Comparison of ENCODE assay signal across 20 cellular contexts in genomic region chr7:70588610-70589009, GRCh38.
DNase-seq lines count a peak whose midpoint lies in the region; ATAC-seq and TF ChIP-seq lines count a peak whose summit lies in the region.
"Had no signal": no experiment of that assay in that cellular context is flagged by ENCODE, and none has a peak within 500 bp of the region (broad histone marks: within the 10 kb centered on the region; RNA-seq: fewer than 3 reads in every experiment).

No MANE protein-coding gene starts in this region.

- in situ Hi-C loops in astrocyte of the spinal cord (cut with HindIII; ENCODE audit: low sequenced_read_pairs): no loop called here

- no peak overlapping the region for H3K9ac ChIP-seq in HUES48 (ENCODE audit: low read depth, low read length)
- no peak overlapping the region for H3K9ac ChIP-seq in iPS-20b (ENCODE audit: low read depth, low read length)
- no peak overlapping the region for H3K9ac ChIP-seq in neuronal stem cell (ENCODE audit: low read depth, low read length, poor library complexity)

- no peak overlapping the region for H3K23ac ChIP-seq in neuronal stem cell (ENCODE audit: low read depth, low read length, poor library complexity)

- no peak overlapping the region for H3K4me3 ChIP-seq in HUES48 (ENCODE audit: low read depth, low read length)
- no peak overlapping the region for H3K4me3 ChIP-seq in astrocyte of the spinal cord (ENCODE audit: low read depth, low read length)
- peak overlapping the region; percentile 1; the same call in 1 of the 2 replicates for H3K4me3 ChIP-seq in iPS-20b (ENCODE audit: low read length)
- peak overlapping the region in 1 of 2 donors; percentile 35 for H3K4me3 ChIP-seq in neuronal stem cell (ENCODE audit: low read length in 2 of 2)
- H3K4me3 ChIP-seq: A549, SK-N-MC had no signal

- no peak overlapping the region for H3K4me2 ChIP-seq in neuronal stem cell (ENCODE audit: insufficient read depth, low read length, poor library complexity, severe bottlenecking)
- H3K4me2 ChIP-seq: A549 had no signal

- no peak overlapping the region for H2AK5ac ChIP-seq in neuronal stem cell (ENCODE audit: low read depth, low read length)

- H3K36me3 ChIP-seq in HUES48 (ENCODE audit: control insufficient read depth, insufficient read depth, low read length) (no peaks in the 10 kb centered on the region), iPS-20b (ENCODE audit: insufficient read depth, low read depth, low read length) (no peaks in the 10 kb centered on the region), neuronal stem cell (replicated peaks in 1 of 2; ENCODE audit: control insufficient read depth in 2 of 2, insufficient read depth in 2 of 2, low read length in 2 of 2) (no peaks in the 10 kb centered on the region)

- no peak overlapping the region for H3K4ac ChIP-seq in neuronal stem cell (ENCODE audit: low read length)

- no peak overlapping the region for H3K14ac ChIP-seq in neuronal stem cell (ENCODE audit: low read length)

- peak; percentile 17 for TF ChIP-seq CTCF in astrocyte of the spinal cord (IDR thresholded peaks at IDR 0.05; ENCODE audit: low read depth, low read length)

- no peak overlapping the region for H4K8ac ChIP-seq in neuronal stem cell (ENCODE audit: low read depth, low read length)

- peak overlapping the region; percentile 68 for H2AFZ ChIP-seq in neuronal stem cell (ENCODE audit: low read length)

- 0 out of 2 replicates have a peak, but pooled peaks cover 3% of the 10 kb centered on the region for H3K27me3 ChIP-seq in HUES48 (ENCODE audit: control insufficient read depth, insufficient read depth, low read length)
- H3K27me3 ChIP-seq in iPS-20b (ENCODE audit: insufficient read depth, low read length): peaks cover 17% of the 10 kb centered on the region
- peaks cover 0 to 8% (median under 1%) of the 10 kb centered on the region in 3 experiments for H3K27me3 ChIP-seq in neuronal stem cell (ENCODE audit: control insufficient read depth in 3 of 3, insufficient read depth in 3 of 3, low read depth in 1 of 3, low read length in 3 of 3)

- no peaks in the 10 kb centered on the region for H3K4me1 Mint-ChIP-seq in activated CD8-positive, alpha-beta T cell treated with anti-CD3 and anti-CD28 coated beads, Interleukin-2, amount 10 ng/mL, durations not matched to agents 7 days and 5 days (ENCODE audit: low read depth)

- no peak overlapping the region for H2BK120ac ChIP-seq in neuronal stem cell (ENCODE audit: low read depth, low read length)

- WGBS in neuronal stem cell (ENCODE audit: extremely low coverage in 2 of 2, insufficient read length in 2 of 2, insufficient replicate concordance in 1 of 2), 2 donors: no CpG with 5 or more reads among the region's 5 CpGs

- H3K9me3 ChIP-seq in HUES48 (ENCODE audit: control insufficient read depth, insufficient read depth, low read length) (no peaks in the 10 kb centered on the region), iPS-20b (ENCODE audit: insufficient read depth, low read depth, low read length) (no peaks in the 10 kb centered on the region), neuronal stem cell (replicated peaks in 1 of 2; ENCODE audit: control insufficient read depth in 2 of 2, insufficient read depth in 1 of 2, low read depth in 1 of 2, low read length in 2 of 2) (no peaks in the 10 kb centered on the region)
- H3K9me3 ChIP-seq: A549 had no signal

- H3K27ac ChIP-seq in HUES48 (ENCODE audit: low read depth, low read length) (peak overlapping the region; percentile 34), iPS-20b (ENCODE audit: low read length) (no peak overlapping the region), neuronal stem cell (replicated peaks; ENCODE audit: low read length) (no peak overlapping the region)
- H3K27ac ChIP-seq: A549, HL-60, SK-N-MC had no signal

- POLR2A ChIA-PET in activated CD8-positive, alpha-beta T cell treated with anti-CD3 and anti-CD28 coated beads, Interleukin-2, amount 10 ng/mL, durations not matched to agents 7 days and 5 days (lab: Charles Lee): no interaction called here

- H3K18ac ChIP-seq in neuronal stem cell (ENCODE audit: low read length): no peak overlapping the region

- H2BK12ac ChIP-seq in neuronal stem cell (ENCODE audit: low read length): no peak overlapping the region

- H3K79me1 ChIP-seq in neuronal stem cell (ENCODE audit: low read depth, low read length): no peaks in the 10 kb centered on the region

- H2BK15ac ChIP-seq in neuronal stem cell (ENCODE audit: low read length): no peak overlapping the region

- no peak overlapping the region for H4K91ac ChIP-seq in neuronal stem cell (ENCODE audit: low read depth, low read length, poor library complexity)

- no peak overlapping the region for H3K4me3 Mint-ChIP-seq in activated CD8-positive, alpha-beta T cell treated with anti-CD3 and anti-CD28 coated beads, Interleukin-2, amount 10 ng/mL, durations not matched to agents 7 days and 5 days
- H3K4me3 Mint-ChIP-seq: CD4-positive, alpha-beta memory T cell had no signal

- H3K36me3 Mint-ChIP-seq in activated CD8-positive, alpha-beta T cell treated with anti-CD3 and anti-CD28 coated beads, Interleukin-2, amount 10 ng/mL, durations not matched to agents 7 days and 5 days (ENCODE audit: low read depth): no peaks in the 10 kb centered on the region
- H3K36me3 Mint-ChIP-seq: CD4-positive, alpha-beta memory T cell had no signal

- H3K4me1 ChIP-seq in HUES48 (ENCODE audit: control insufficient read depth, insufficient read depth, low read length): peaks cover 51% of the 10 kb centered on the region
- peaks cover 37% of the 10 kb centered on the region for H3K4me1 ChIP-seq in iPS-20b (ENCODE audit: insufficient read depth, low read length)
- H3K4me1 ChIP-seq in neuronal stem cell (ENCODE audit: control insufficient read depth in 2 of 2, insufficient read depth in 1 of 2, low read depth in 1 of 2, low read length in 2 of 2): peaks cover 7 to 33% of the 10 kb centered on the region in 2 donors
- H3K4me1 ChIP-seq: A549 had no signal

- ATAC-seq in activated CD8-positive, alpha-beta T cell treated with anti-CD3 and anti-CD28 coated beads, Interleukin-2, amount 10 ng/mL, durations not matched to agents 7 days and 5 days: no peak
- ATAC-seq: A549 had no signal

- CTCF ChIA-PET in activated CD8-positive, alpha-beta T cell treated with anti-CD3 and anti-CD28 coated beads, Interleukin-2, amount 10 ng/mL, durations not matched to agents 7 days and 5 days (lab: Charles Lee): no interaction called here

- H3K27ac Mint-ChIP-seq in activated CD8-positive, alpha-beta T cell treated with anti-CD3 and anti-CD28 coated beads, Interleukin-2, amount 10 ng/mL, durations not matched to agents 7 days and 5 days: no peak overlapping the region

- no peaks in the 10 kb centered on the region for H3K9me3 Mint-ChIP-seq in activated CD8-positive, alpha-beta T cell treated with anti-CD3 and anti-CD28 coated beads, Interleukin-2, amount 10 ng/mL, durations not matched to agents 7 days and 5 days (ENCODE audit: insufficient read depth)

- no peaks in the 10 kb centered on the region for H3K27me3 Mint-ChIP-seq in activated CD8-positive, alpha-beta T cell treated with anti-CD3 and anti-CD28 coated beads, Interleukin-2, amount 10 ng/mL, durations not matched to agents 7 days and 5 days (ENCODE audit: low read depth)

- DNase-seq in astrocyte of the spinal cord (ENCODE audit: low read depth, low spot score): no peak
- DNase-seq in neuronal stem cell (ENCODE audit: low spot score): no peak
- no peak for DNase-seq in NCI-H1048 (lab: John Stamatoyannopoulos, UW)
- no peak for DNase-seq in stimulated activated CD4-positive, alpha-beta T cell treated with anti-CD3 and anti-CD28 coated beads, Interleukin-4, amount 100 ng/mL, for 4 hours
- no peak for DNase-seq in activated CD8-positive, alpha-beta T cell treated with anti-CD3 and anti-CD28 coated beads, Interleukin-2, amount 10 ng/mL, durations not matched to agents 7 days and 5 days
- DNase-seq: C1 segment of cervical spinal cord; CD4-positive, alpha-beta memory T cell; COR-L47; DMS53; NCI-H1092 treated with DMSO at 0.1 percent for 48 hours; NCI-H1436; NCI-H187; NCI-H524; NCI-H774; SIG-M5 had no signal

- H2BK5ac ChIP-seq in neuronal stem cell (ENCODE audit: low read length): no peak overlapping the region
